In genomic region chr5:132026516-132027008, GRCh38 we compare ENCODE assay signal across 14 cellular contexts.
A peak's percentile ranks its signal among the peaks of the same experiment; 100 is the strongest.
DNase-seq lines count a peak whose midpoint lies in the region; ATAC-seq lines count a peak whose summit lies in the region.
"Had no signal": no experiment of that assay in that cellular context is flagged by ENCODE, and none has a peak within 500 bp of the region (broad histone marks: within the 10 kb centered on the region; RNA-seq: fewer than 3 reads in every experiment).

No MANE protein-coding gene starts in this region.

- no peak overlapping the region for H3K27ac Mint-ChIP-seq in activated naive CD8-positive, alpha-beta T cell treated with anti-CD3 and anti-CD28 coated beads, Interleukin-2, amount 50 U/mL, for 24 hours
- H3K27ac Mint-ChIP-seq: activated B cell treated with CpG ODN at 0.5 μM for 24 hours had no signal

- no peaks in the 10 kb centered on the region for H3K9me3 Mint-ChIP-seq in activated naive CD8-positive, alpha-beta T cell treated with anti-CD3 and anti-CD28 coated beads, Interleukin-2, amount 50 U/mL, for 24 hours
- H3K9me3 Mint-ChIP-seq: activated B cell treated with CpG ODN at 0.5 μM for 24 hours had no signal

- peak; percentile 74 for ATAC-seq in activated naive CD8-positive, alpha-beta T cell treated with anti-CD3 and anti-CD28 coated beads, Interleukin-2, amount 50 U/mL, for 24 hours
- ATAC-seq: A549 had no signal

- no peaks in the 10 kb centered on the region for H3K4me1 Mint-ChIP-seq in activated naive CD8-positive, alpha-beta T cell treated with anti-CD3 and anti-CD28 coated beads, Interleukin-2, amount 50 U/mL, for 24 hours
- H3K4me1 Mint-ChIP-seq: activated B cell treated with CpG ODN at 0.5 μM for 24 hours had no signal

- H3K36me3 Mint-ChIP-seq in activated naive CD8-positive, alpha-beta T cell treated with anti-CD3 and anti-CD28 coated beads, Interleukin-2, amount 50 U/mL, for 24 hours (ENCODE audit: low read depth) = peaks cover 3% of the 10 kb centered on the region

- peaks cover 7% of the 10 kb centered on the region for H3K27me3 Mint-ChIP-seq in activated naive CD8-positive, alpha-beta T cell treated with anti-CD3 and anti-CD28 coated beads, Interleukin-2, amount 50 U/mL, for 24 hours

- no peak overlapping the region for H3K4me3 Mint-ChIP-seq in activated naive CD8-positive, alpha-beta T cell treated with anti-CD3 and anti-CD28 coated beads, Interleukin-2, amount 50 U/mL, for 24 hours
- H3K4me3 Mint-ChIP-seq: activated B cell treated with CpG ODN at 0.5 μM for 24 hours had no signal

- peak; percentile 67 for DNase-seq in activated CD4-positive, alpha-beta T cell treated with anti-CD3 and anti-CD28 coated beads for 48 hours
- no peak for DNase-seq in activated CD4-positive, alpha-beta T cell treated with anti-CD3 and anti-CD28 coated beads, Interleukin-2, amount 50 U/mL, for 4 hours
- peak; percentile 54 to 61 for DNase-seq in activated CD4-positive, alpha-beta T cell treated with anti-CD3 and anti-CD28 coated beads, Interleukin-2, amount 50 U/mL, for 48 hours
- peak; percentile 65 for DNase-seq in activated naive CD8-positive, alpha-beta T cell treated with anti-CD3 and anti-CD28 coated beads, Interleukin-2, amount 50 U/mL, for 24 hours
- peak; percentile 27 for DNase-seq in stimulated activated CD8-positive, alpha-beta memory T cell treated with anti-CD3 and anti-CD28 coated beads, Interleukin-12 subunit alpha, Interleukin-12 subunit beta, amount 100 ng/mL, for 4 hours (ENCODE audit: low read depth)
- no peak for DNase-seq in AG20443 (ENCODE audit: low spot score)
- DNase-seq in SW480 (ENCODE audit: low spot score) = no peak
- no peak for DNase-seq in middle frontal gyrus (ENCODE audit: extremely low spot score, low spot score)
- DNase-seq: activated B cell treated with CpG ODN at 0.5 μM for 24 hours, COR-L47, GF-D8, kidney glomerular epithelial cell, NCI-H2171 had no signal

Comparison
In these comparisons a context has a peak if more than half of its experiments do, and no peak if none do; other contexts are left out.
1. DNase-seq: peak in activated CD4-positive, alpha-beta T cell treated with anti-CD3 and anti-CD28 coated beads for 48 hours (single experiment), activated CD4-positive, alpha-beta T cell treated with anti-CD3 and anti-CD28 coated beads, Interleukin-2, amount 50 U/mL, for 48 hours (2 of 2), activated naive CD8-positive, alpha-beta T cell treated with anti-CD3 and anti-CD28 coated beads, Interleukin-2, amount 50 U/mL, for 24 hours (single experiment) and stimulated activated CD8-positive, alpha-beta memory T cell treated with anti-CD3 and anti-CD28 coated beads, Interleukin-12 subunit alpha, Interleukin-12 subunit beta, amount 100 ng/mL, for 4 hours (single experiment); none in activated CD4-positive, alpha-beta T cell treated with anti-CD3 and anti-CD28 coated beads, Interleukin-2, amount 50 U/mL, for 4 hours (0 of 2), AG20443 (single experiment), SW480 (single experiment) and middle frontal gyrus (single experiment).